Comparison of ENCODE assay signal across 27 cellular contexts in the genomic region with DNA sequence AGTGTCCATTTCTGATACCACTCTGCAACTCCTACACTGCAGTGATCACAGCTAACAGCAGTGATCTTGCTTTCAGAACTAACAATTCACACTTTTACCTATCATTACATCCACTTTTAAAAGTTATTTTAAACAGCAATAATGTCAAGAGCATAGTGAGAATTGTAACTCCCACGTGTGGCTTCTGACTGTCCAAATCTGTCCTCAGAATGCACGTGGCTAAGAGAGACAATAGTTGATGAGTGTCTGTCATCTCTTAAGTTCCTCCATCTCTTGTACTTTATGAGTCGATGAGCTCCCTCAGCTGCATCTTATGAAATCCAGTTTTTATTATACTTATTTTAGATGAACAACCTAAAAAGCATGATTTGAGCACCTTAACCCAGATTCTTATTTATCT. TPM values are rescaled to one million over a fixed set of nuclear protein-coding genes. Genes with fewer than 3 reads are reported as not detected.
A peak's percentile ranks its signal among the peaks of the same experiment; 100 is the strongest.
DNase-seq lines count a peak whose midpoint lies in the region; ATAC-seq and TF ChIP-seq lines count a peak whose summit lies in the region.
"Had no signal": no experiment of that assay in that cellular context is flagged by ENCODE, and none has a peak within 500 bp of the region (broad histone marks: within the 10 kb centered on the region; RNA-seq: fewer than 3 reads in every experiment).

No MANE protein-coding gene starts in this region.

- no peaks in the 10 kb centered on the region for H3K36me3 ChIP-seq in heart left ventricle
- H3K36me3 ChIP-seq: adrenal gland, BLaER1, neutrophil, upper lobe of right lung had no signal

- H3K4me1 ChIP-seq in heart left ventricle: no peaks in the 10 kb centered on the region
- H3K4me1 ChIP-seq: A549, adrenal gland, BLaER1, upper lobe of right lung had no signal

- WGBS in heart left ventricle, 4 donors: 50 to 71% (median 56%) methylated on average over 3 of the region's 3 CpGs

- TF ChIP-seq CTCF in heart left ventricle (IDR thresholded peaks at IDR 0.05): no peak

- peaks cover 0 to under 1% (median 0%) of the 10 kb centered on the region in 12 donors for H3K9me3 ChIP-seq in heart left ventricle
- H3K9me3 ChIP-seq: A549, adrenal gland, BLaER1, neutrophil, upper lobe of right lung had no signal

- H3K27ac ChIP-seq in heart left ventricle: no peak overlapping the region
- H3K27ac ChIP-seq: A549, adrenal gland, BLaER1, neutrophil, upper lobe of right lung had no signal

- no peak overlapping the region for H3K4me3 ChIP-seq in heart left ventricle
- H3K4me3 ChIP-seq: A549, adrenal gland, BLaER1, upper lobe of right lung had no signal

- intact Hi-C loops in heart left ventricle (cut with DNase I): no loop called here

- no peak for DNase-seq in stimulated activated CD4-positive, alpha-beta T cell treated with anti-CD3 and anti-CD28 coated beads, Interleukin-15, amount 100 ng/mL, for 24 hours
- DNase-seq in NCI-H146 treated with DMSO at 0.1 percent for 48 hours (lab: John Stamatoyannopoulos, UW; ENCODE audit: unreplicated experiment): no peak
- no peak for DNase-seq in heart left ventricle
- no peak for DNase-seq in NOMO-1 treated with dmso at 0.1 percent for 144 hours (lab: John Stamatoyannopoulos, UW; ENCODE audit: unreplicated experiment)
- DNase-seq: activated CD8-positive, alpha-beta memory T cell treated with anti-CD3 and anti-CD28 coated beads, Interleukin-2, amount 10 ng/mL, durations not matched to agents 7 days and 5 days; adrenal gland; Calu3; immature natural killer cell; left ventricle myocardium superior; NCI-H1092; NCI-H2081 treated with DMSO at 0.1 percent for 48 hours; NCI-H524; stimulated activated CD4-positive, alpha-beta T cell treated with anti-CD3 and anti-CD28 coated beads, Interleukin-4, amount 100 ng/mL, for 4 hours; SW 1271; upper lobe of right lung had no signal

- no peak for TF ChIP-seq POLR2A in heart left ventricle (IDR thresholded peaks at IDR 0.05)

- ATAC-seq in GM18502 (IDR thresholded peaks at IDR 0.05; ENCODE audit: poor library complexity, unreplicated experiment) (peak; percentile 66), GM19463 (IDR thresholded peaks at IDR 0.05; ENCODE audit: unreplicated experiment) (peak; percentile 74), HG02678 (IDR thresholded peaks at IDR 0.05; ENCODE audit: unreplicated experiment) (peak; percentile 69), HG03378 (IDR thresholded peaks at IDR 0.05; ENCODE audit: unreplicated experiment) (peak; percentile 82), heart left ventricle (no peak)
- ATAC-seq: A549; activated CD8-positive, alpha-beta memory T cell treated with anti-CD3 and anti-CD28 coated beads, Interleukin-2, amount 10 ng/mL, durations not matched to agents 7 days and 5 days; HCT116; left ventricle myocardium superior; Right ventricle myocardium inferior; upper lobe of right lung had no signal

- H3K27me3 ChIP-seq in heart left ventricle: peaks cover 0 to 3% (median 0%) of the 10 kb centered on the region in 9 donors
- H3K27me3 ChIP-seq: adrenal gland, BLaER1, neutrophil, upper lobe of right lung had no signal

RNA-seq across cellular contexts. Expression of a gene that starts 16.5 kb away (rescaled TPM):
- not detected for total RNA-seq in heart left ventricle
- not detected for polyA plus RNA-seq in heart left ventricle
- total RNA-seq: activated CD8-positive, alpha-beta memory T cell treated with anti-CD3 and anti-CD28 coated beads, Interleukin-2, amount 10 ng/mL, durations not matched to agents 7 days and 5 days; adrenal gland; bronchial epithelial cell; Calu3; HT1080; left ventricle myocardium superior; mucosa of gallbladder; Right ventricle myocardium inferior; upper lobe of right lung had no signal
- polyA plus RNA-seq: A549, adrenal gland, immature natural killer cell had no signal

RNA-seq across cellular contexts. Expression of a gene that starts 17.3 kb away (rescaled TPM):
- total RNA-seq in heart left ventricle: not detected
- not detected for polyA plus RNA-seq in heart left ventricle
- total RNA-seq: activated CD8-positive, alpha-beta memory T cell treated with anti-CD3 and anti-CD28 coated beads, Interleukin-2, amount 10 ng/mL, durations not matched to agents 7 days and 5 days; bronchial epithelial cell; Calu3; HT1080; left ventricle myocardium superior; mucosa of gallbladder; Right ventricle myocardium inferior; upper lobe of right lung had no signal
- polyA plus RNA-seq: A549, immature natural killer cell had no signal

Comparison
In these comparisons a context has a peak if more than half of its experiments do, and no peak if none do; other contexts are left out.
1. ATAC-seq: peak in GM18502 (single experiment), GM19463 (single experiment), HG02678 (single experiment) and HG03378 (single experiment); none in heart left ventricle (0 of 4).